In genomic region chr2:218367415-218368149, GRCh38 we compare ENCODE assay signal across 8 cellular contexts. TPM values are rescaled to one million over a fixed set of nuclear protein-coding genes. Genes with fewer than 3 reads are reported as not detected.
DNase-seq lines count a peak whose midpoint lies in the region; ATAC-seq and TF ChIP-seq lines count a peak whose summit lies in the region.

No MANE protein-coding gene starts in this region.

- H3K27ac ChIP-seq in gastroesophageal sphincter (peak overlapping the region; percentile 84 to 91 (median 86)), thymus (ENCODE audit: low read depth) (peak overlapping the region; percentile 82)

- DNase-seq in RPMI7951 (ENCODE audit: low read depth): peak; percentile 81
- DNase-seq in activated gamma-delta T cell (lab: John Stamatoyannopoulos, UW): peak; percentile 72
- peak; percentile 87 for DNase-seq in osteocyte (ENCODE audit: extremely low spot score, unreplicated experiment)
- DNase-seq in DMS79 treated with DMSO at 0.1 percent for 48 hours (lab: John Stamatoyannopoulos, UW): no peak

- H3K4me1 ChIP-seq in gastroesophageal sphincter (peaks cover 0 to 23% (median 0%) of the 10 kb centered on the region in 3 donors), thymus (ENCODE audit: control insufficient read depth, insufficient read depth, low read length) (no peaks in the 10 kb centered on the region)

- no peak overlapping the region for H3K27ac Mint-ChIP-seq in osteocyte (ENCODE audit: unreplicated experiment)

- no peaks in the 10 kb centered on the region for H3K27me3 Mint-ChIP-seq in osteocyte (ENCODE audit: unreplicated experiment)

- H3K36me3 ChIP-seq in gastroesophageal sphincter: no peaks in the 10 kb centered on the region
- no peaks in the 10 kb centered on the region for H3K36me3 ChIP-seq in thymus (ENCODE audit: control insufficient read depth, insufficient read depth)

- peak overlapping the region; percentile 50 to 60 for H3K4me3 ChIP-seq in gastroesophageal sphincter
- peak overlapping the region; percentile 57 for H3K4me3 ChIP-seq in thymus (ENCODE audit: low read length)

- ATAC-seq in GM18511 (IDR thresholded peaks at IDR 0.05; ENCODE audit: unreplicated experiment): peak; percentile 97
- ATAC-seq in HG02885 (IDR thresholded peaks at IDR 0.05; ENCODE audit: poor library complexity, unreplicated experiment): peak; percentile 96
- ATAC-seq in gastroesophageal sphincter: peak; percentile 91

- TF ChIP-seq CTCF in gastroesophageal sphincter (IDR thresholded peaks at IDR 0.05) (peak in 1 of 4 experiments; percentile 28), osteocyte (IDR thresholded peaks at IDR 0.05) (no peak)

- H3K4me3 Mint-ChIP-seq in osteocyte (ENCODE audit: unreplicated experiment): peak overlapping the region; percentile 65

- H3K9me3 ChIP-seq in gastroesophageal sphincter (peaks cover 0 to 8% (median 0%) of the 10 kb centered on the region in 3 donors), thymus (ENCODE audit: control insufficient read depth) (no peaks in the 10 kb centered on the region)

- TF ChIP-seq EP300 in gastroesophageal sphincter (IDR thresholded peaks at IDR 0.05): no peak

- H3K27me3 ChIP-seq in gastroesophageal sphincter: no peaks in the 10 kb centered on the region
- no peaks in the 10 kb centered on the region for H3K27me3 ChIP-seq in thymus (ENCODE audit: control insufficient read depth, insufficient read depth)

- no peaks in the 10 kb centered on the region for H3K36me3 Mint-ChIP-seq in osteocyte (ENCODE audit: unreplicated experiment)

- no peaks in the 10 kb centered on the region for H3K9me3 Mint-ChIP-seq in osteocyte (ENCODE audit: unreplicated experiment)

- peak; percentile 90 to 91 for TF ChIP-seq POLR2A in gastroesophageal sphincter (IDR thresholded peaks at IDR 0.05)

- H3K4me1 Mint-ChIP-seq in osteocyte (ENCODE audit: unreplicated experiment): peaks cover 11% of the 10 kb centered on the region

- WGBS in gastroesophageal sphincter (ENCODE audit: low coverage in 1 of 2), 2 donors: 0% methylated on average over 4 of the region's 60 CpGs; no CpG with 5 or more reads in 1 of the 2 donors
- WGBS in thymus: 2% methylated on average over 60 of the region's 60 CpGs

RNA-seq across cellular contexts. Expression of gene CATIP, which starts 10.9 kb away (rescaled TPM):
- not detected in 2 replicates for total RNA-seq in RPMI7951 (2014; rRNA removed; shearing (Covaris generic))
- total RNA-seq in gastroesophageal sphincter (not detected), osteocyte (not detected in 2 replicates)
- 0.52 TPM for polyA plus RNA-seq in thymus

RNA-seq across cellular contexts. Expression of gene SLC11A1, which starts 14.5 kb away (rescaled TPM):
- total RNA-seq in RPMI7951 (2014; rRNA removed; shearing (Covaris generic)): under 0.01 and 0.10 TPM in 2 replicates
- total RNA-seq in gastroesophageal sphincter (10 to 100 TPM in 2 of 4 donors, 1 to 10 TPM in 2; 5.9 to 23.0 (median 9.5) TPM), osteocyte (0.16 and 0.21 TPM in 2 replicates)
- polyA plus RNA-seq in thymus: 25.2 TPM

RNA-seq across cellular contexts. Expression of gene CTDSP1, which starts 32.1 kb away (rescaled TPM):
- total RNA-seq in RPMI7951 (2014; rRNA removed; shearing (Covaris generic)): 62.4 and 87.2 TPM in 2 replicates
- 100 to 1,000 TPM; 121 to 159 (median 136) TPM for total RNA-seq in gastroesophageal sphincter
- total RNA-seq in osteocyte: 131 and 138 TPM in 2 replicates
- 91.9 TPM for polyA plus RNA-seq in thymus

RNA-seq across cellular contexts. Expression of gene VIL1, which starts 51.3 kb away (rescaled TPM):
- not detected in 2 replicates for total RNA-seq in RPMI7951 (2014; rRNA removed; shearing (Covaris generic))
- not detected for total RNA-seq in gastroesophageal sphincter
- 0.57 TPM in 1 of 2 replicates, not detected in the other for total RNA-seq in osteocyte
- polyA plus RNA-seq in thymus: 0.16 TPM
